Comparison of ENCODE assay signal across 1 cellular context in the genomic region with DNA sequence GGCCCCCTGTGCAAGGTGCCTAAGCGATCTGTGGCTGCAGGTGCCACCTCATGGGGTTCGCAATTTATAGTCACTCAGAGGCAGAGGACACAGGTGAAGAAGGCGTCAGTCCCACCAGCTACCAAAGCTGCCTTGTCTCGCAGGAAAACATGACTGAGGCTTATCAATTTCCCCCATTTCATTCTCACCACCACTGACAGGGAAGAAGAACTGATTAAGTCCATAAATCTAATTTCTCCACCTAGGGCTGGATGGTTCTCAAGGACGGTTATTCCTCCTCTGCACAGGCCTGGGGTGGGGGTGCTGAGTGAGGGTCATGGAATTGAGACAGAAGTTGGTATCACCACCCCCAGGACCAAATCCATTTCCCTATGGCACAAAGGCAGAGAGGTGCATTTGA.
TF ChIP-seq lines count a peak whose summit lies in the region.

No MANE protein-coding gene starts in this region.

TF ChIP-seq in GM12878, 131 proteins besides CTCF, POLR2A, EP300 and RAD21:
- TF ChIP-seq JUND (IDR thresholded peaks at IDR 0.05; ENCODE audit: low read depth, low read length) (no peak), TCF12 (IDR thresholded peaks at IDR 0.05; ENCODE audit: low read depth, low read length) (no peak), ZSCAN29 (IDR thresholded peaks at IDR 0.05) (no peak), SUZ12 (IDR thresholded peaks at IDR 0.05; ENCODE audit: unreplicated experiment) (no peak), NR2C1 (IDR thresholded peaks at IDR 0.05) (no peak), SRF (IDR thresholded peaks at IDR 0.05; ENCODE audit: low read depth in 2 of 2, low read length in 2 of 2) (no peak)
